ENCODE assay signal across 8 cellular contexts in the genomic region with DNA sequence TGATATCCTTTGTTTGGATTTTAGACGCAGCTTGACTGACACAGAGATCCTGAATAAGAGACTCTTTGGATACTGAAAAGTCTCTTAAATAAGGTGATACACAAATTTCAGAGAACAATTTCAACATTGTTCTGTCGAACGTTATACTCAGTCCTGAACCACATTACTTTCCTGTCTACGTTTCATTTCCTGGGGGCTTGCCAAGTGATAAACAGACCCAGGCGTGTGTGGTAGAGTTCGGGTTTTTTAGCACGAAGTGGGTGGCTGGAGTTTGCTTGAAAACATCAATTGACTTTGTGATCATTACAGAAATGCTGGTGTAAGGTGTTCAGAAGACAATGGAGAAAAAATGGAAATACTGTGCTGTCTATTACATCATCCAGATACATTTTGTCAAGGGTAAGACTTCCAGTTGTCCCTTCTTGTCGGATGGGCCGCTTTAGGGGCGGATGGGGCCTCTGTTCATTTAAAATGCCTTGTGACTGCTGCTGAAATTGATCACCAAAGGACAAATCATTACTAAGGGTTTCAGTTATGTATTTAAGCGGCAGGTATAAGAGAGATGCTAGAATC. TPM values are rescaled to one million over a fixed set of nuclear protein-coding genes. Genes with fewer than 3 reads are reported as not detected.
DNase-seq lines count a peak whose midpoint lies in the region; ATAC-seq and TF ChIP-seq lines count a peak whose summit lies in the region.

A gene with protein sequence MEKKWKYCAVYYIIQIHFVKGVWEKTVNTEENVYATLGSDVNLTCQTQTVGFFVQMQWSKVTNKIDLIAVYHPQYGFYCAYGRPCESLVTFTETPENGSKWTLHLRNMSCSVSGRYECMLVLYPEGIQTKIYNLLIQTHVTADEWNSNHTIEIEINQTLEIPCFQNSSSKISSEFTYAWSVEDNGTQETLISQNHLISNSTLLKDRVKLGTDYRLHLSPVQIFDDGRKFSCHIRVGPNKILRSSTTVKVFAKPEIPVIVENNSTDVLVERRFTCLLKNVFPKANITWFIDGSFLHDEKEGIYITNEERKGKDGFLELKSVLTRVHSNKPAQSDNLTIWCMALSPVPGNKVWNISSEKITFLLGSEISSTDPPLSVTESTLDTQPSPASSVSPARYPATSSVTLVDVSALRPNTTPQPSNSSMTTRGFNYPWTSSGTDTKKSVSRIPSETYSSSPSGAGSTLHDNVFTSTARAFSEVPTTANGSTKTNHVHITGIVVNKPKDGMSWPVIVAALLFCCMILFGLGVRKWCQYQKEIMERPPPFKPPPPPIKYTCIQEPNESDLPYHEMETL (plus strand): TSS at position 287 of the 573 bp plus-strand sequence. CDS start 52 bp downstream, at position 339.

- peak within 1 kb of the TSS; percentile 26 for H2AFZ ChIP-seq in hepatocyte

- DNase-seq in activated CD8-positive, alpha-beta T cell treated with anti-CD3 and anti-CD28 coated beads for 36 hours: peak; percentile 86
- DNase-seq in hepatocyte (ENCODE audit: low spot score): no peak
- DNase-seq in stimulated activated naive CD8-positive, alpha-beta T cell treated with anti-CD3 and anti-CD28 coated beads, Interleukin-15, Interleukin-2, amounts not matched to agents 100 U/mL and 50 U/mL, for 24 hours: peak; percentile 62
- DNase-seq in NCI-H510A treated with DMSO at 0.1 percent for 48 hours (lab: John Stamatoyannopoulos, UW): no peak
- DNase-seq in heart right ventricle: no peak
- no peak for DNase-seq in caudate nucleus (lab: John Stamatoyannopoulos, UW)

- no peaks in the 10 kb centered on the region for H3K9me2 ChIP-seq in hepatocyte (replicated peaks; ENCODE audit: insufficient read depth)

- CTCF ChIA-PET in activated CD8-positive, alpha-beta T cell treated with anti-CD3 and anti-CD28 coated beads for 36 hours (lab: Charles Lee): interaction anchor here (0.7 to 2.6 kb wide), 6 partner anchors 9 to 204 kb away, joined by 3 to 15 read pairs (median 4); no protein-coding TSS in a partner anchor

- peak within 1 kb of the TSS; percentile 18 for H3K4me3 Mint-ChIP-seq in activated CD8-positive, alpha-beta T cell treated with anti-CD3 and anti-CD28 coated beads for 36 hours

- H3K79me2 ChIP-seq in hepatocyte: no peaks in the 10 kb centered on the region

- H3K36me3 Mint-ChIP-seq in activated CD8-positive, alpha-beta T cell treated with anti-CD3 and anti-CD28 coated beads for 36 hours (ENCODE audit: low read depth): peaks cover 46% of the 10 kb centered on the region

- intact Hi-C loops in activated CD8-positive, alpha-beta T cell treated with anti-CD3 and anti-CD28 coated beads for 36 hours (cut with micrococcal nuclease): loop anchor here (2.0 to 10.0 kb wide), 3 partner anchors 69 to 1737 kb away; no protein-coding TSS in a partner anchor
- intact Hi-C loops in heart right ventricle (cut with DNase I): no loop called here

- H3K4me1 Mint-ChIP-seq in activated CD8-positive, alpha-beta T cell treated with anti-CD3 and anti-CD28 coated beads for 36 hours (ENCODE audit: low read depth): peaks cover 72% of the 10 kb centered on the region

- H3K4me1 ChIP-seq in hepatocyte (ENCODE audit: insufficient read depth) (peaks cover 20% of the 10 kb centered on the region), heart right ventricle (peaks cover 0 to 22% (median 0%) of the 10 kb centered on the region in 9 donors)

- no peaks in the 10 kb centered on the region for H3K27me3 Mint-ChIP-seq in activated CD8-positive, alpha-beta T cell treated with anti-CD3 and anti-CD28 coated beads for 36 hours

- no peaks in the 10 kb centered on the region for H3K9me3 ChIP-seq in hepatocyte (ENCODE audit: low read depth)
- no peaks in the 10 kb centered on the region for H3K9me3 ChIP-seq in heart right ventricle

- no peaks in the 10 kb centered on the region for H3K9me3 Mint-ChIP-seq in activated CD8-positive, alpha-beta T cell treated with anti-CD3 and anti-CD28 coated beads for 36 hours

- H3K27ac Mint-ChIP-seq in activated CD8-positive, alpha-beta T cell treated with anti-CD3 and anti-CD28 coated beads for 36 hours: no peak within 1 kb of the TSS

- no peak for TF ChIP-seq CTCF in activated CD8-positive, alpha-beta T cell treated with anti-CD3 and anti-CD28 coated beads for 36 hours (IDR thresholded peaks at IDR 0.05)
- no peak for TF ChIP-seq CTCF in hepatocyte (IDR thresholded peaks at IDR 0.05; ENCODE audit: poor library complexity)
- TF ChIP-seq CTCF in heart right ventricle (IDR thresholded peaks at IDR 0.05): no peak

- H3K27me3 ChIP-seq in hepatocyte: no peaks in the 10 kb centered on the region
- peaks cover 0 to 9% (median 3%) of the 10 kb centered on the region in 7 donors for H3K27me3 ChIP-seq in heart right ventricle

- 69% methylated on average over 11 of the region's 11 CpGs for WGBS in hepatocyte (ENCODE audit: low lambda C conversion rate, missing lambda C conversion rate)
- WGBS in heart right ventricle, 2 donors: 46 to 48% methylated on average over 11 of the region's 11 CpGs

- no peaks in the 10 kb centered on the region for H3K36me3 ChIP-seq in hepatocyte (replicated peaks; ENCODE audit: insufficient read depth, low read depth)
- H3K36me3 ChIP-seq in heart right ventricle: no peaks in the 10 kb centered on the region

- H3K27ac ChIP-seq in hepatocyte: peak within 1 kb of the TSS; percentile 10
- H3K27ac ChIP-seq in heart right ventricle: peak within 1 kb of the TSS in 1 of 10 donors; percentile 82
- H3K27ac ChIP-seq in caudate nucleus (ENCODE audit: low read depth, low read length): no peak within 1 kb of the TSS

- H4K20me1 ChIP-seq in hepatocyte (ENCODE audit: insufficient read depth, poor library complexity, severe bottlenecking): no peaks in the 10 kb centered on the region

- no peak within 1 kb of the TSS for H3K4me3 ChIP-seq in hepatocyte
- peak within 1 kb of the TSS in 1 of 10 donors; percentile 47 for H3K4me3 ChIP-seq in heart right ventricle

- POLR2A ChIA-PET in activated CD8-positive, alpha-beta T cell treated with anti-CD3 and anti-CD28 coated beads for 36 hours (lab: Charles Lee): interaction anchor here (0.7 to 1.0 kb wide), 2 partner anchors 78 to 147 kb away, joined by 3 read pairs; no protein-coding TSS in a partner anchor

- no peak within 1 kb of the TSS for H3K4me2 ChIP-seq in hepatocyte

- ATAC-seq in GM18861 (IDR thresholded peaks at IDR 0.05; ENCODE audit: unreplicated experiment) (peak; percentile 35), HG03103 (IDR thresholded peaks at IDR 0.05; ENCODE audit: low read depth, unreplicated experiment) (peak; percentile 29), heart right ventricle (no peak)
- peak; percentile 65 for ATAC-seq in activated CD8-positive, alpha-beta T cell treated with anti-CD3 and anti-CD28 coated beads for 36 hours
- peak; percentile 70 for ATAC-seq in stimulated activated naive CD8-positive, alpha-beta T cell treated with anti-CD3 and anti-CD28 coated beads, Interleukin-15, Interleukin-2, amounts not matched to agents 100 U/mL and 50 U/mL, for 24 hours

RNA-seq across cellular contexts. Expression of the gene that starts here (rescaled TPM):
- total RNA-seq in activated CD8-positive, alpha-beta T cell treated with anti-CD3 and anti-CD28 coated beads for 36 hours: 100 to 1,000 TPM; 142 to 147 TPM
- total RNA-seq in hepatocyte (0.28 and 0.60 TPM in 2 replicates), heart right ventricle (1 to 10 TPM in 2 of 10 donors, under 1 TPM in 8; 0.11 to 6.2 (median 0.31) TPM)
- polyA plus RNA-seq in hepatocyte (0.36 and 2.0 TPM in 2 replicates), heart right ventricle (under 1 TPM; 0.07 to 0.26 TPM)

Comparison
In these comparisons a context has a peak if more than half of its experiments do, and no peak if none do; other contexts are left out.
1. RNA of the gene that starts here (total RNA-seq): 142 to 147 TPM in activated CD8-positive, alpha-beta T cell treated with anti-CD3 and anti-CD28 coated beads for 36 hours; 0.28 to 0.60 TPM in hepatocyte and 0.11 to 6.2 TPM in heart right ventricle; every median in the first group is over 10 times any median in the second.
2. ATAC-seq: peak in GM18861 (single experiment), HG03103 (single experiment), activated CD8-positive, alpha-beta T cell treated with anti-CD3 and anti-CD28 coated beads for 36 hours (single experiment) and stimulated activated naive CD8-positive, alpha-beta T cell treated with anti-CD3 and anti-CD28 coated beads, Interleukin-15, Interleukin-2, amounts not matched to agents 100 U/mL and 50 U/mL, for 24 hours (single experiment); none in heart right ventricle (0 of 8).
3. DNase-seq: peak in activated CD8-positive, alpha-beta T cell treated with anti-CD3 and anti-CD28 coated beads for 36 hours (single experiment) and stimulated activated naive CD8-positive, alpha-beta T cell treated with anti-CD3 and anti-CD28 coated beads, Interleukin-15, Interleukin-2, amounts not matched to agents 100 U/mL and 50 U/mL, for 24 hours (single experiment); none in hepatocyte (single experiment), NCI-H510A treated with DMSO at 0.1 percent for 48 hours (single experiment), heart right ventricle (0 of 2) and caudate nucleus (0 of 61).